ENCODE assay signal across 1 cellular context in genomic region chr9:121074370-121075250, GRCh38.
A peak's percentile ranks its signal among the peaks of the same experiment; 100 is the strongest.
TF ChIP-seq lines count a peak whose summit lies in the region.

CNTRL (plus strand) TSS chr9:121074955; CDS start chr9:121088327, 13,372 bp downstream.

TF ChIP-seq in K562, 482 proteins besides CTCF, POLR2A, EP300 and RAD21 (continued from another document and continues in another):
- TF ChIP-seq ATF4 (CRISPR knock-in tag; IDR thresholded peaks at IDR 0.05) (no peak), FOXK1 (CRISPR knock-in tag; IDR thresholded peaks at IDR 0.05; ENCODE audit: borderline replicate concordance) (peak; percentile 73; the same call in 1 of the 2 replicates), TARDBP (IDR thresholded peaks at IDR 0.05) (peak; percentile 51; the same call in 1 of the 2 replicates), ZNF699 (CRISPR knock-in tag; IDR thresholded peaks at IDR 0.05; ENCODE audit: insufficient replicate concordance) (no peak), NFRKB (IDR thresholded peaks at IDR 0.05; ENCODE audit: low read depth) (peak; percentile 96), ZNF76 (CRISPR knock-in tag; IDR thresholded peaks at IDR 0.05; ENCODE audit: borderline replicate concordance) (0 out of 2 replicates have a peak, but pooled peaks have one; percentile 47), ZSCAN29 (IDR thresholded peaks at IDR 0.05) (no peak), MNT (conservative IDR thresholded peaks at IDR 0.05) (peak; percentile 93 to 97), ATF7 (IDR thresholded peaks at IDR 0.05) (peak; percentile 78; the same call in 1 of the 2 replicates), GATA2 (CRISPR knock-in tag; IDR thresholded peaks at IDR 0.05) (peak; percentile 70; the same call in 1 of the 2 replicates), PRMT5 (CRISPR knock-in tag; IDR thresholded peaks at IDR 0.05) (peak; percentile 42; the same call in 1 of the 2 replicates), E2F5 (CRISPR knock-in tag; IDR thresholded peaks at IDR 0.05) (peak; percentile 98), CEBPG (CRISPR knock-in tag; IDR thresholded peaks at IDR 0.05) (peak; percentile 68; the same call in 1 of the 2 replicates), CEBPG (tag; conservative IDR thresholded peaks at IDR 0.05 in 1 of 2, IDR thresholded peaks at IDR 0.05 in 1 of 2) (no peak), ZBTB2 (IDR thresholded peaks at IDR 0.05) (peak; percentile 38; the same call in 1 of the 2 replicates), PURB (CRISPR knock-in tag; IDR thresholded peaks at IDR 0.05; ENCODE audit: low read depth) (no peak), COPS2 (conservative IDR thresholded peaks at IDR 0.05) (no peak), ZNF830 (CRISPR knock-in tag; IDR thresholded peaks at IDR 0.05) (no peak), POLR2G (IDR thresholded peaks at IDR 0.05; ENCODE audit: low read depth, low read length) (peak; percentile 96), USF2 (CRISPR knock-in tag; IDR thresholded peaks at IDR 0.05) (0 out of 2 replicates have a peak, but pooled peaks have one; percentile 8), CEBPB (tag; IDR thresholded peaks at IDR 0.05) (no peak), STAT5A (IDR thresholded peaks at IDR 0.05; ENCODE audit: borderline replicate concordance, low read length) (no peak), RBM39 (optimal IDR thresholded peaks at IDR 0.05; ENCODE audit: low read depth, low read length) (no peak), OTX1 (CRISPR knock-in tag; IDR thresholded peaks at IDR 0.05) (no peak), C11orf30 (IDR thresholded peaks at IDR 0.05; ENCODE audit: low read depth) (peak; percentile 12; the same call in 1 of the 2 replicates), ZBTB9 (CRISPR knock-in tag; IDR thresholded peaks at IDR 0.05) (peak; percentile 67), GTF2F1 (IDR thresholded peaks at IDR 0.05; ENCODE audit: low read depth, low read length) (no peak), ADNP (tag; IDR thresholded peaks at IDR 0.05) (no peak), RCOR1 (IDR thresholded peaks at IDR 0.05; ENCODE audit: borderline replicate concordance in 1 of 2, low read depth in 2 of 2, low read length in 2 of 2) (no peak; a peak in 2 of 4 replicates), NCOA4 (IDR thresholded peaks at IDR 0.05; ENCODE audit: partially characterized antibody) (no peak), GABPB1 (CRISPR knock-in tag; IDR thresholded peaks at IDR 0.05) (peak; percentile 89), ZNF282 (CRISPR knock-in tag; IDR thresholded peaks at IDR 0.05) (peak; percentile 20; the same call in 1 of the 2 replicates), SREBF2 (CRISPR knock-in tag; IDR thresholded peaks at IDR 0.05) (peak; percentile 96), YY1 (IDR thresholded peaks at IDR 0.05; ENCODE audit: borderline replicate concordance in 1 of 3, control insufficient read depth in 1 of 3, extremely low read depth in 1 of 3, insufficient read depth in 3 of 3, insufficient read length in 1 of 3, insufficient replicate concordance in 2 of 3, low read depth in 1 of 3, low read length in 2 of 3) (peak; percentile 88 to 96 (median 95)), NRF1 (conservative IDR thresholded peaks at IDR 0.05 in 1 of 2, IDR thresholded peaks at IDR 0.05 in 1 of 2) (peak; percentile 80 to 83), ZBTB12 (CRISPR knock-in tag; IDR thresholded peaks at IDR 0.05) (no peak), L3MBTL2 (IDR thresholded peaks at IDR 0.05) (peak; percentile 100), ZNF778 (CRISPR knock-in tag; IDR thresholded peaks at IDR 0.05) (no peak), KAT2B (IDR thresholded peaks at IDR 0.05; ENCODE audit: low read depth, low read length) (no peak), ZBTB40 (IDR thresholded peaks at IDR 0.05) (peak; percentile 51), ZBTB40 (CRISPR knock-in tag; IDR thresholded peaks at IDR 0.05) (peak; percentile 66; the same call in 1 of the 2 replicates), PTRF (tag; IDR thresholded peaks at IDR 0.05) (no peak), GTF2A2 (tag; IDR thresholded peaks at IDR 0.05) (0 out of 2 replicates have a peak, but pooled peaks have one; percentile 49), FOXP4 (CRISPR knock-in tag; IDR thresholded peaks at IDR 0.05; ENCODE audit: borderline replicate concordance) (peak; percentile 96), NFIC (IDR thresholded peaks at IDR 0.05) (peak; percentile 26; the same call in 1 of the 2 replicates), NCOR1 (IDR thresholded peaks at IDR 0.05) (peak; percentile 41; the same call in 1 of the 2 replicates), ZBED1 (IDR thresholded peaks at IDR 0.05) (no peak)
